Comparison of ENCODE assay signal across 1 cellular context in genomic region chr2:208112969-208113368, GRCh38.
TF ChIP-seq lines count a peak whose summit lies in the region.

No MANE protein-coding gene starts in this region.

TF ChIP-seq in HepG2, 621 proteins besides CTCF, POLR2A, EP300 and RAD21:
- no peak for TF ChIP-seq ELK4 (CRISPR knock-in tag; IDR thresholded peaks at IDR 0.05; ENCODE audit: borderline replicate concordance)
- no peak for TF ChIP-seq ZNF431 (CRISPR knock-in tag; IDR thresholded peaks at IDR 0.05; ENCODE audit: borderline replicate concordance, low read depth)
- TF ChIP-seq HHEX (CRISPR knock-in tag; IDR thresholded peaks at IDR 0.05) = no peak
- TF ChIP-seq HNRNPUL1 (IDR thresholded peaks at IDR 0.05; ENCODE audit: low read depth, low read length) = no peak
- TF ChIP-seq SRF (IDR thresholded peaks at IDR 0.05; ENCODE audit: low read depth, low read length) = no peak
- TF ChIP-seq GLI4 (CRISPR knock-in tag; IDR thresholded peaks at IDR 0.05; ENCODE audit: borderline replicate concordance) = no peak
- TF ChIP-seq ZNF20 (CRISPR knock-in tag; IDR thresholded peaks at IDR 0.05) = no peak
